In the genomic region with DNA sequence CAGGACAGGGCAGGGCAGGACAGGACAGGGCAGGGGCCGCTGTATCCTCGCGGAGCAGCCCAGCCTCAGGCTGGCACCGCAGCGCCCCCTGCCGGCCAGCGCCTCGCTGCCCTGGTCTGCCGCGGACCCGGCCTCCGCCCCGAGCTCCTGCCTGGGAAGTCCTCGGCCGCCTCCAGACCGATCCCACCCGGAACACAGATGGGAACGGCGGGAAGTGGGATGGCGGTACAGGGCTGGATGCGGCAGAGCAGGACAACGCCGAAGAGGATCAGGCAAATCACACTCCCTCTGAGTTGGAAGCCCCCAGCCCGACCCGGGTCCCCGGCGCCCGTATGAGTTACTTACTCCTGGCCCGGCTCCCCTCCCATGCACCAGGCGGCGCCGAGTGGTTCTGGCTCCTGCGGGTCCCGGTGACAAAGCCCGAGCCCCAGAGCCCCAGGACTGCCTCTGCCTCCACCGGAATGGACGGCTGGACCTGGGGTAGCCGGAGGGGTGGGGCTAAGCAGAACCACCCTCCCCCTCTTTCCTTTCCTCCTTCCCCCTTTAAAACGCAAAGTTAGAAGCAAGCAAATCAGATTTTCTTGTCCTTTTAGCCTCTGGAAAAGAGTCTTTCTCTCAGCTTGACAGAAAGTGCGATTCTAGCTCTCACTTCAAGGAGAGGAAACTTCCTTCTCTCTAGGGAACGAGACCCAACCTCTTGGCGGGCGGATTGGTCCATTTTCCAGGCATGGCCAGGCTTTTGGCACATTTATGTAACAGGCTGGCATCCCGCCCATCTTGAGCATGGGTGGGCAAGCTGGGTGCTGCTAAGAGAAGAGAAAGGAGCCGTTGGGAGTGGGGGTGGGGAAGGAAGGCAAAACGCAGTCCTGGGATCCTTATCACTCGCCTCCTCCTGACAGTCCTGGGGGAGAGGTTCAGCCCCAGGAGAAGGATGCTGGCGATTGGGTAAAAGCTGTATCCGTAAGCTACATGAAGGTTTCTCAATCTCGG, we compare ENCODE assay signal across 1 cellular context.
TF ChIP-seq lines count a peak whose summit lies in the region.

Gene TP53I3, minus strand, starts transcription at position 449 of the 990 bp plus-strand sequence. CDS start 508 bp downstream, outside the sequence.

TF ChIP-seq in HepG2, 621 proteins besides CTCF, POLR2A, EP300 and RAD21 (continued from another document and continues in another):
- TF ChIP-seq ZZZ3 (CRISPR knock-in tag; IDR thresholded peaks at IDR 0.05; ENCODE audit: borderline replicate concordance) (no peak; the same call in 1 of the 2 replicates), CCDC6 (CRISPR knock-in tag; IDR thresholded peaks at IDR 0.05) (peak; percentile 89; the same call in 1 of the 2 replicates), ZSCAN29 (CRISPR knock-in tag; conservative IDR thresholded peaks at IDR 0.05) (peak; percentile 96), AGO1 (IDR thresholded peaks at IDR 0.05; ENCODE audit: low read depth, low read length, poor library complexity, severe bottlenecking) (peak; percentile 71), ZNF235 (CRISPR knock-in tag; IDR thresholded peaks at IDR 0.05; ENCODE audit: borderline replicate concordance) (peak; percentile 83; the same call in 1 of the 2 replicates), CENPT (CRISPR knock-in tag; IDR thresholded peaks at IDR 0.05; ENCODE audit: low read depth) (no peak; the same call in 1 of the 2 replicates), SOX6 (IDR thresholded peaks at IDR 0.05) (no peak), SOX6 (CRISPR knock-in tag; IDR thresholded peaks at IDR 0.05) (peak; percentile 73), ZBTB39 (CRISPR knock-in tag; IDR thresholded peaks at IDR 0.05) (no peak; the same call in 1 of the 2 replicates), ZBTB46 (CRISPR knock-in tag; IDR thresholded peaks at IDR 0.05; ENCODE audit: borderline replicate concordance) (peak; percentile 73; the same call in 1 of the 2 replicates), GATAD1 (CRISPR knock-in tag; IDR thresholded peaks at IDR 0.05) (peak; percentile 80), ZNF709 (CRISPR knock-in tag; IDR thresholded peaks at IDR 0.05) (0 out of 2 replicates have a peak, but pooled peaks have one; percentile 5), TBP (CRISPR knock-in tag; IDR thresholded peaks at IDR 0.05) (no peak), PRDM15 (CRISPR knock-in tag; IDR thresholded peaks at IDR 0.05) (peak; percentile 34; the same call in 1 of the 2 replicates), SNAPC5 (CRISPR knock-in tag; IDR thresholded peaks at IDR 0.05; ENCODE audit: borderline replicate concordance) (no peak; the same call in 1 of the 2 replicates), PRDM10 (CRISPR knock-in tag; IDR thresholded peaks at IDR 0.05; ENCODE audit: low read depth) (peak; percentile 95), BRF2 (CRISPR knock-in tag; IDR thresholded peaks at IDR 0.05) (peak; percentile 98), ZSCAN9 (CRISPR knock-in tag; IDR thresholded peaks at IDR 0.05; ENCODE audit: borderline replicate concordance) (no peak), FOXC1 (CRISPR knock-in tag; IDR thresholded peaks at IDR 0.05; ENCODE audit: borderline replicate concordance) (peak; percentile 28; the same call in 1 of the 2 replicates), ARNT2 (CRISPR knock-in tag; IDR thresholded peaks at IDR 0.05; ENCODE audit: low read depth) (peak; percentile 84), SATB2 (CRISPR knock-in tag; IDR thresholded peaks at IDR 0.05) (no peak), ZBTB42 (CRISPR knock-in tag; IDR thresholded peaks at IDR 0.05) (peak; percentile 76; the same call in 1 of the 2 replicates), SMARCE1 (IDR thresholded peaks at IDR 0.05; ENCODE audit: borderline replicate concordance) (no peak), ZNF567 (CRISPR knock-in tag; IDR thresholded peaks at IDR 0.05; ENCODE audit: borderline replicate concordance) (no peak; the same call in 1 of the 2 replicates), HNRNPUL1 (IDR thresholded peaks at IDR 0.05; ENCODE audit: low read depth, low read length) (no peak), PBX2 (CRISPR knock-in tag; IDR thresholded peaks at IDR 0.05) (no peak), RARG (CRISPR knock-in tag; IDR thresholded peaks at IDR 0.05; ENCODE audit: low read depth) (no peak), ZNF337 (CRISPR knock-in tag; IDR thresholded peaks at IDR 0.05; ENCODE audit: borderline replicate concordance, low read depth) (peak; percentile 92; the same call in 1 of the 2 replicates), ZNF446 (CRISPR knock-in tag; IDR thresholded peaks at IDR 0.05) (no peak), ZNF205 (CRISPR knock-in tag; IDR thresholded peaks at IDR 0.05) (peak; percentile 63), ZSCAN22 (CRISPR knock-in tag; IDR thresholded peaks at IDR 0.05) (no peak)
- TF ChIP-seq, protein P1, sequence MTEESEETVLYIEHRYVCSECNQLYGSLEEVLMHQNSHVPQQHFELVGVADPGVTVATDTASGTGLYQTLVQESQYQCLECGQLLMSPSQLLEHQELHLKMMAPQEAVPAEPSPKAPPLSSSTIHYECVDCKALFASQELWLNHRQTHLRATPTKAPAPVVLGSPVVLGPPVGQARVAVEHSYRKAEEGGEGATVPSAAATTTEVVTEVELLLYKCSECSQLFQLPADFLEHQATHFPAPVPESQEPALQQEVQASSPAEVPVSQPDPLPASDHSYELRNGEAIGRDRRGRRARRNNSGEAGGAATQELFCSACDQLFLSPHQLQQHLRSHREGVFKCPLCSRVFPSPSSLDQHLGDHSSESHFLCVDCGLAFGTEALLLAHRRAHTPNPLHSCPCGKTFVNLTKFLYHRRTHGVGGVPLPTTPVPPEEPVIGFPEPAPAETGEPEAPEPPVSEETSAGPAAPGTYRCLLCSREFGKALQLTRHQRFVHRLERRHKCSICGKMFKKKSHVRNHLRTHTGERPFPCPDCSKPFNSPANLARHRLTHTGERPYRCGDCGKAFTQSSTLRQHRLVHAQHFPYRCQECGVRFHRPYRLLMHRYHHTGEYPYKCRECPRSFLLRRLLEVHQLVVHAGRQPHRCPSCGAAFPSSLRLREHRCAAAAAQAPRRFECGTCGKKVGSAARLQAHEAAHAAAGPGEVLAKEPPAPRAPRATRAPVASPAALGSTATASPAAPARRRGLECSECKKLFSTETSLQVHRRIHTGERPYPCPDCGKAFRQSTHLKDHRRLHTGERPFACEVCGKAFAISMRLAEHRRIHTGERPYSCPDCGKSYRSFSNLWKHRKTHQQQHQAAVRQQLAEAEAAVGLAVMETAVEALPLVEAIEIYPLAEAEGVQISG (CRISPR knock-in tag; IDR thresholded peaks at IDR 0.05): peak; percentile 98
- TF ChIP-seq, protein P2, sequence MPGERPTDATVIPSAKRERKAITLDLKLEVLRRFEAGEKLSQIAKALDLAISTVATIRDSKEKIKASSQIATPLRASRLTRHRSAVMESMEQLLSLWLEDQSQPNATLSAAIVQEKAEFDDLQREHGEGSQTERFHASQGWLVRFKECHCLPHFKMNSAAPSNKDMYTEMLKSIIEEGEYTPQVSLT (CRISPR knock-in tag; IDR thresholded peaks at IDR 0.05; ENCODE audit: borderline replicate concordance, low read depth): 0 out of 2 replicates have a peak, but pooled peaks have one; percentile 38
- TF ChIP-seq, protein P3, sequence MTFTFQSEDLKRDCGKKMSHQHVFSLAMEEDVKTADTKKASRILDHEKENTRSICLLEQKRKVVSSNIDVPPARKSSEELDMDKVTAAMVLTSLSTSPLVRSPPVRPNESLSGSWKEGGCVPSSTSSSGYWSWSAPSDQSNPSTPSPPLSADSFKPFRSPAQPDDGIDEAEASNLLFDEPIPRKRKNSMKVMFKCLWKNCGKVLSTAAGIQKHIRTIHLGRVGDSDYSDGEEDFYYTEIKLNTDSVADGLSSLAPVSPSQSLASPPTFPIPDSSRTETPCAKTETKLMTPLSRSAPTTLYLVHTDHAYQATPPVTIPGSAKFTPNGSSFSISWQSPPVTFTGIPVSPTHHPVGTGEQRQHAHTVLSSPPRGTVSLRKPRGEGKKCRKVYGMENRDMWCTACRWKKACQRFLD (CRISPR knock-in tag; IDR thresholded peaks at IDR 0.05; ENCODE audit: borderline replicate concordance): peak; percentile 31; the same call in 1 of the 2 replicates
